In the genomic region with DNA sequence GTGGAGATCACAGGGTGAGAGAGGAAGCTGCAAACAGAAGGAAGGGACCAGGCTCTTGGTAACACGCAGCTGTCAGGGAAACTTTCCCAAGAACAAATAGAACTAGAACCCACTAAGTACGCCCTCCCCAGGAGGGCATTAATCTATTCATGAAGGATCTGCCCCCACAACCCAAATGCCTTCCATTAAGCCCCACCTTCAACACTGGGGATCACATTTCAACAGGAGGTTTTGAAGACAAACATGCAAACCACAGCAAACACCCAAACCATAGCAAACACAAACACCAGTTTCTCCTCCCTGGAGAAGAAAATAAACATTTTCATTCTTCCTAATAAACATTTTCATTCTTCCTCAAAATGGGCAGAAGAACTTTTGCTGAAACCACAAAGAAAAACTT, we compare ENCODE assay signal across 32 cellular contexts.
"Had no signal": no experiment of that assay in that cellular context is flagged by ENCODE, and none has a peak within 500 bp of the region (broad histone marks: within the 10 kb centered on the region; RNA-seq: fewer than 3 reads in every experiment).

No MANE protein-coding gene starts in this region.

- H2AFZ ChIP-seq: parathyroid adenoma had no signal

- H3K4me1 ChIP-seq: colonic mucosa, gastroesophageal sphincter, heart left ventricle, left lung, lower lobe of right lung, parathyroid adenoma, psoas muscle, sigmoid colon, suprapubic skin, tibial artery had no signal

- H3K9me3 ChIP-seq: colonic mucosa, gastroesophageal sphincter, heart left ventricle, left lung, lower lobe of right lung, psoas muscle, sigmoid colon, suprapubic skin, tibial artery had no signal

- H3K4me1 Mint-ChIP-seq: activated B cell treated with CpG ODN at 0.5 μM for 24 hours; activated CD8-positive, alpha-beta memory T cell treated with anti-CD3 and anti-CD28 coated beads, Interleukin-2, amount 10 ng/mL, durations not matched to agents 7 days and 5 days; naive B cell; stimulated activated naive B cell treated with anti-CD40 and anti-IgM and Interleukin-4, amounts not matched to agents 10 μg/mL and 1 μg/mL and 100 μg/mL, for 72 hours; T-helper 17 cell had no signal

- H3K4me2 ChIP-seq: smooth muscle cell had no signal

- H3K36me3 Mint-ChIP-seq: activated CD8-positive, alpha-beta memory T cell treated with anti-CD3 and anti-CD28 coated beads, Interleukin-2, amount 10 ng/mL, durations not matched to agents 7 days and 5 days; activated naive CD8-positive, alpha-beta T cell; brain; naive B cell; stimulated activated naive B cell treated with anti-CD40 and anti-IgM and Interleukin-4, amounts not matched to agents 10 μg/mL and 1 μg/mL and 100 μg/mL, for 72 hours had no signal

- H3K36me3 ChIP-seq: cardiac muscle cell, colonic mucosa, gastroesophageal sphincter, heart left ventricle, left lung, lower lobe of right lung, sigmoid colon, suprapubic skin, tibial artery had no signal

- H3K27ac ChIP-seq: cardiac muscle cell, colonic mucosa, gastroesophageal sphincter, heart left ventricle, left lung, lower lobe of right lung, parathyroid adenoma, psoas muscle, sigmoid colon, suprapubic skin, tibial artery had no signal

- H3K79me2 ChIP-seq: parathyroid adenoma had no signal

- H3K9ac ChIP-seq: parathyroid adenoma had no signal

- H3K27ac Mint-ChIP-seq: activated B cell treated with CpG ODN at 0.5 μM for 24 hours; activated CD8-positive, alpha-beta memory T cell treated with anti-CD3 and anti-CD28 coated beads, Interleukin-2, amount 10 ng/mL, durations not matched to agents 7 days and 5 days; activated CD8-positive, alpha-beta T cell treated with anti-CD3 and anti-CD28 coated beads, Interleukin-2, amount 10 ng/mL, durations not matched to agents 7 days and 5 days; activated naive CD8-positive, alpha-beta T cell; activated T-cell treated with anti-CD3 and anti-CD28 coated beads, Interleukin-2, amount 50 U/mL, for 72 hours; naive B cell; stimulated activated naive B cell treated with anti-CD40 and anti-IgM and Interleukin-4, amounts not matched to agents 10 μg/mL and 1 μg/mL and 100 μg/mL, for 72 hours; T-helper 17 cell had no signal

- H3K4me3 ChIP-seq: cardiac muscle cell, colonic mucosa, gastroesophageal sphincter, heart left ventricle, left lung, lower lobe of right lung, psoas muscle, sigmoid colon, smooth muscle cell, suprapubic skin, tibial artery had no signal

- H3K9me3 Mint-ChIP-seq: activated T-cell treated with anti-CD3 and anti-CD28 coated beads, Interleukin-2, amount 50 U/mL, for 72 hours; stimulated activated naive B cell treated with anti-CD40 and anti-IgM and Interleukin-4, amounts not matched to agents 10 μg/mL and 1 μg/mL and 100 μg/mL, for 72 hours had no signal

- DNase-seq: activated B cell treated with CpG ODN at 0.5 μM for 24 hours; activated CD8-positive, alpha-beta memory T cell treated with anti-CD3 and anti-CD28 coated beads, Interleukin-2, amount 10 ng/mL, durations not matched to agents 7 days and 5 days; activated CD8-positive, alpha-beta T cell treated with anti-CD3 and anti-CD28 coated beads, Interleukin-2, amount 10 ng/mL, durations not matched to agents 7 days and 5 days; activated naive CD4-positive, alpha-beta T cell; activated T-cell treated with anti-CD3 and anti-CD28 coated beads, Interleukin-2, amount 50 U/mL, for 72 hours; aorta; cerebellar nuclear complex; colonic mucosa; effector CD8-positive, alpha-beta T cell; heart left ventricle; hypothalamus; kidney glomerular epithelial cell; left lung; lower lobe of right lung; naive B cell; nucleus accumbens; psoas muscle; sigmoid colon; stimulated activated CD4-positive, alpha-beta T cell treated with anti-CD3 and anti-CD28 coated beads, Interleukin-15, amount 100 ng/mL, for 24 hours; stimulated activated CD4-positive, alpha-beta T cell treated with anti-CD3 and anti-CD28 coated beads, Interleukin-2, amount 100 ng/mL, for 24 hours; stimulated activated naive B cell treated with anti-CD40 and anti-IgM and Interleukin-4, amounts not matched to agents 10 μg/mL and 1 μg/mL and 100 μg/mL, for 72 hours; SW 1271; T-helper 17 cell; T1000; tibial artery had no signal

- H3K27me3 Mint-ChIP-seq: activated B cell treated with CpG ODN at 0.5 μM for 24 hours; activated CD8-positive, alpha-beta memory T cell treated with anti-CD3 and anti-CD28 coated beads, Interleukin-2, amount 10 ng/mL, durations not matched to agents 7 days and 5 days; activated naive CD8-positive, alpha-beta T cell; brain; naive B cell; stimulated activated naive B cell treated with anti-CD40 and anti-IgM and Interleukin-4, amounts not matched to agents 10 μg/mL and 1 μg/mL and 100 μg/mL, for 72 hours had no signal

- H3K27me3 ChIP-seq: cardiac muscle cell, colonic mucosa, gastroesophageal sphincter, left lung, sigmoid colon, suprapubic skin, tibial artery had no signal

- H3K4me3 Mint-ChIP-seq: activated B cell treated with CpG ODN at 0.5 μM for 24 hours; activated CD8-positive, alpha-beta memory T cell treated with anti-CD3 and anti-CD28 coated beads, Interleukin-2, amount 10 ng/mL, durations not matched to agents 7 days and 5 days; activated CD8-positive, alpha-beta T cell treated with anti-CD3 and anti-CD28 coated beads, Interleukin-2, amount 10 ng/mL, durations not matched to agents 7 days and 5 days; activated naive CD8-positive, alpha-beta T cell; activated T-cell treated with anti-CD3 and anti-CD28 coated beads, Interleukin-2, amount 50 U/mL, for 72 hours; brain; naive B cell; stimulated activated naive B cell treated with anti-CD40 and anti-IgM and Interleukin-4, amounts not matched to agents 10 μg/mL and 1 μg/mL and 100 μg/mL, for 72 hours; T-helper 17 cell had no signal

- ATAC-seq: activated CD8-positive, alpha-beta memory T cell treated with anti-CD3 and anti-CD28 coated beads, Interleukin-2, amount 10 ng/mL, durations not matched to agents 7 days and 5 days; activated CD8-positive, alpha-beta T cell treated with anti-CD3 and anti-CD28 coated beads, Interleukin-2, amount 10 ng/mL, durations not matched to agents 7 days and 5 days; activated T-cell treated with anti-CD3 and anti-CD28 coated beads, Interleukin-2, amount 50 U/mL, for 72 hours; gastroesophageal sphincter; heart left ventricle; left lung; lower lobe of right lung; psoas muscle; stimulated activated naive B cell treated with anti-CD40 and anti-IgM and Interleukin-4, amounts not matched to agents 10 μg/mL and 1 μg/mL and 100 μg/mL, for 72 hours; T-helper 17 cell had no signal
